1 cellular context compared by ENCODE assay signal in genomic region chr19:17727843-17728242, GRCh38.
A peak's percentile ranks its signal among the peaks of the same experiment; 100 is the strongest.
TF ChIP-seq lines count a peak whose summit lies in the region.

No MANE protein-coding gene starts in this region.

TF ChIP-seq in HepG2, 621 proteins besides CTCF, POLR2A, EP300 and RAD21:
- 0 out of 2 replicates have a peak, but pooled peaks have one; percentile 7 for TF ChIP-seq RBFOX2 (IDR thresholded peaks at IDR 0.05; ENCODE audit: low read depth, low read length)
- TF ChIP-seq ZBED4 (CRISPR knock-in tag; IDR thresholded peaks at IDR 0.05; ENCODE audit: borderline replicate concordance): no peak
TF ChIP-seq in HepG2: peak in this region for 1.
